In genomic region chr11:69136471-69136870, GRCh38 we compare ENCODE assay signal across 21 cellular contexts. TPM values are rescaled to one million over a fixed set of nuclear protein-coding genes. Genes with fewer than 3 reads are reported as not detected.
DNase-seq lines count a peak whose midpoint lies in the region; ATAC-seq and TF ChIP-seq lines count a peak whose summit lies in the region.
"Had no signal": no experiment of that assay in that cellular context is flagged by ENCODE, and none has a peak within 500 bp of the region (broad histone marks: within the 10 kb centered on the region; RNA-seq: fewer than 3 reads in every experiment).

No MANE protein-coding gene starts in this region.

- H3K36me3 Mint-ChIP-seq in CD14-positive monocyte, result no peaks in the 10 kb centered on the region
- H3K36me3 Mint-ChIP-seq in Caco-2 (ENCODE audit: insufficient read depth, unreplicated experiment), result peaks cover 6% of the 10 kb centered on the region
- peaks cover 2% of the 10 kb centered on the region for H3K36me3 Mint-ChIP-seq in T-helper 17 cell (ENCODE audit: low read depth)
- peaks cover 10% of the 10 kb centered on the region for H3K36me3 Mint-ChIP-seq in neural progenitor cell
- peaks cover 0 to 2% (median 0%) of the 10 kb centered on the region in 3 donors for H3K36me3 Mint-ChIP-seq in naive thymus-derived CD8-positive, alpha-beta T cell

- BruUV-seq in Caco-2 (replicated peaks; lab: Mats Ljungman, UMichigan), result no TSS peak

- no peak overlapping the region for H3K4me2 ChIP-seq in neural progenitor cell

- intact Hi-C loops in CD14-positive monocyte (cut with micrococcal nuclease), result no loop called here
- intact Hi-C loops in Caco-2 (cut with micrococcal nuclease; ENCODE audit: unreplicated experiment), result no loop called here
- intact Hi-C loops in left colon (cut with DNase I, micrococcal nuclease), result no loop called here

- ATAC-seq in T-helper 17 cell, result no peak
- ATAC-seq in naive thymus-derived CD8-positive, alpha-beta T cell, result no peak
- ATAC-seq in HG03039 (IDR thresholded peaks at IDR 0.05; ENCODE audit: unreplicated experiment), result no peak
- ATAC-seq in left colon, result no peak
- ATAC-seq: HepG2 had no signal

- H2AFZ ChIP-seq in neural progenitor cell (replicated peaks), result no peak overlapping the region

- H3K9me3 ChIP-seq in Caco-2, result peaks cover 7% of the 10 kb centered on the region; the same call in 1 of the 2 replicates
- no peaks in the 10 kb centered on the region for H3K9me3 ChIP-seq in T-helper 17 cell (ENCODE audit: control insufficient read depth, low read length, poor library complexity, severe bottlenecking)
- H3K9me3 ChIP-seq in neural progenitor cell (ENCODE audit: low read depth), result no peaks in the 10 kb centered on the region

- H3K27me3 Mint-ChIP-seq in CD14-positive monocyte (ENCODE audit: low read depth in 3 of 3) (peaks cover 0 to 2% (median 0%) of the 10 kb centered on the region in 3 donors), Caco-2 (ENCODE audit: insufficient read depth, unreplicated experiment) (no peaks in the 10 kb centered on the region), T-helper 17 cell (no peaks in the 10 kb centered on the region), neural progenitor cell (ENCODE audit: insufficient read depth, low read depth) (peaks cover 8% of the 10 kb centered on the region)
- no peaks in the 10 kb centered on the region for H3K27me3 Mint-ChIP-seq in naive thymus-derived CD8-positive, alpha-beta T cell

- peaks cover 41% of the 10 kb centered on the region for H3K4me1 ChIP-seq in Caco-2
- H3K4me1 ChIP-seq in neural progenitor cell, result peaks cover 3% of the 10 kb centered on the region

- H3K4me1 Mint-ChIP-seq in CD14-positive monocyte, result peaks cover under 1% of the 10 kb centered on the region
- H3K4me1 Mint-ChIP-seq in Caco-2 (ENCODE audit: low read depth, unreplicated experiment), result peaks cover 40% of the 10 kb centered on the region
- no peaks in the 10 kb centered on the region for H3K4me1 Mint-ChIP-seq in T-helper 17 cell
- peaks cover 10% of the 10 kb centered on the region for H3K4me1 Mint-ChIP-seq in neural progenitor cell
- H3K4me1 Mint-ChIP-seq in naive thymus-derived CD8-positive, alpha-beta T cell, result peaks cover 1 to 22% (median 5%) of the 10 kb centered on the region in 4 donors

- no peak overlapping the region for H3K4me3 Mint-ChIP-seq in CD14-positive monocyte
- H3K4me3 Mint-ChIP-seq in Caco-2 (ENCODE audit: unreplicated experiment), result no peak overlapping the region
- H3K4me3 Mint-ChIP-seq in T-helper 17 cell, result no peak overlapping the region
- H3K4me3 Mint-ChIP-seq in neural progenitor cell, result no peak overlapping the region
- H3K4me3 Mint-ChIP-seq in naive thymus-derived CD8-positive, alpha-beta T cell, result no peak overlapping the region

- H3F3A ChIP-seq in neural progenitor cell (ENCODE audit: low read depth), result no peaks in the 10 kb centered on the region

- DNase-seq in CD14-positive monocyte (ENCODE audit: low spot score), result peak; percentile 22
- DNase-seq in Caco-2, result no peak
- no peak for DNase-seq in T-helper 17 cell
- no peak for DNase-seq in neural progenitor cell (ENCODE audit: low spot score)
- no peak for DNase-seq in naive thymus-derived CD8-positive, alpha-beta T cell
- DNase-seq in left colon, result no peak
- DNase-seq: ACHN; C1 segment of cervical spinal cord; DMS 273 treated with DMSO at 0.1 percent for 48 hours; DND-41; KBM-7; NCI-H1105; NCI-H2081 treated with DMSO at 0.1 percent for 48 hours; NCI-H510A; NCI-H748 treated with DMSO at 0.1 percent for 48 hours; NK-92 treated with Interleukin-12 subunit alpha and Interleukin-12 subunit beta, amount 100 ng/mL, for 24 hours; OCI-M1 had no signal

- H3K27ac ChIP-seq in neural progenitor cell, result no peak overlapping the region

- H3K9me3 Mint-ChIP-seq in CD14-positive monocyte (peaks cover 21 to 39% (median 27%) of the 10 kb centered on the region in 7 donors), Caco-2 (ENCODE audit: unreplicated experiment) (no peaks in the 10 kb centered on the region), neural progenitor cell (peaks cover 16% of the 10 kb centered on the region)
- H3K9me3 Mint-ChIP-seq in naive thymus-derived CD8-positive, alpha-beta T cell, result peaks cover 0 to 6% (median 0%) of the 10 kb centered on the region in 9 donors

- CTCF ChIA-PET in Caco-2 (lab: Charles Lee), result no interaction called here

- H3K4me3 ChIP-seq in Caco-2 (ENCODE audit: low read depth, low read length) (no peak overlapping the region), neural progenitor cell (no peak overlapping the region)
- H3K4me3 ChIP-seq: SJSA1 had no signal

- TF ChIP-seq CTCF in CD14-positive monocyte (IDR thresholded peaks at IDR 0.05) (no peak), Caco-2 (IDR thresholded peaks at IDR 0.05; ENCODE audit: insufficient read depth in 1 of 2, low read depth in 1 of 2, low read length in 1 of 2, severe bottlenecking in 1 of 2, unreplicated experiment in 1 of 2) (no peak), neural progenitor cell (IDR thresholded peaks at IDR 0.05) (no peak)

- POLR2A ChIA-PET in Caco-2 (lab: Charles Lee), result no interaction called here
- POLR2A ChIA-PET in naive thymus-derived CD8-positive, alpha-beta T cell (lab: Charles Lee), result no interaction called here

- 0 out of 2 replicates have a peak, but pooled peaks cover 2% of the 10 kb centered on the region for H3K36me3 ChIP-seq in Caco-2 (ENCODE audit: control insufficient read depth, insufficient read depth, low read length)
- no peaks in the 10 kb centered on the region for H3K36me3 ChIP-seq in neural progenitor cell
- H3K36me3 ChIP-seq: SJSA1 had no signal

- H3K27me3 ChIP-seq in Caco-2 (replicated peaks; ENCODE audit: control insufficient read depth, insufficient read depth, low read length), result no peaks in the 10 kb centered on the region
- H3K27me3 ChIP-seq in neural progenitor cell, result no peaks in the 10 kb centered on the region
- H3K27me3 ChIP-seq: SJSA1 had no signal

- H3K27ac Mint-ChIP-seq in CD14-positive monocyte (no peak overlapping the region), Caco-2 (ENCODE audit: unreplicated experiment) (peak overlapping the region; percentile 69), T-helper 17 cell (peak overlapping the region; percentile 6), neural progenitor cell (peak overlapping the region; percentile 66)
- H3K27ac Mint-ChIP-seq in naive thymus-derived CD8-positive, alpha-beta T cell, result peak overlapping the region in 2 of 10 donors; percentile 34 to 90

- no peak overlapping the region for H3K9ac ChIP-seq in neural progenitor cell

- H4K20me1 ChIP-seq in neural progenitor cell (ENCODE audit: low read depth), result no peaks in the 10 kb centered on the region

- no peaks in the 10 kb centered on the region for H3K79me2 ChIP-seq in neural progenitor cell (ENCODE audit: low read depth)

RNA-seq across cellular contexts. Expression of gene SMIM38, which starts 19.3 kb away (rescaled TPM):
- not detected for polyA plus RNA-seq in CD14-positive monocyte
- total RNA-seq in Caco-2 (2022), result 0.12 and 0.66 TPM in 2 replicates
- total RNA-seq in T-helper 17 cell, result under 1 TPM; 0.22 to 0.34 TPM
- total RNA-seq in neural progenitor cell (ENCODE audit: low replicate concordance), result 1.5 and 2.0 TPM in 2 replicates
- under 1 TPM; 0.36 to 0.49 TPM for total RNA-seq in naive thymus-derived CD8-positive, alpha-beta T cell
- under 1 TPM in 1 of 3 donors, not detected in 2; 0.11 TPM for polyA plus RNA-seq in naive thymus-derived CD8-positive, alpha-beta T cell
- total RNA-seq in left colon, result under 1 TPM; 0.22 to 0.70 TPM
- total RNA-seq: G401 had no signal

Comparison
In these comparisons a context has a peak if more than half of its experiments do, and no peak if none do; other contexts are left out.
1. H3K27ac Mint-ChIP-seq: peak in Caco-2 (single experiment), T-helper 17 cell (single experiment) and neural progenitor cell (single experiment); none in CD14-positive monocyte (0 of 7).